12 cellular contexts compared by ENCODE assay signal in the genomic region with DNA sequence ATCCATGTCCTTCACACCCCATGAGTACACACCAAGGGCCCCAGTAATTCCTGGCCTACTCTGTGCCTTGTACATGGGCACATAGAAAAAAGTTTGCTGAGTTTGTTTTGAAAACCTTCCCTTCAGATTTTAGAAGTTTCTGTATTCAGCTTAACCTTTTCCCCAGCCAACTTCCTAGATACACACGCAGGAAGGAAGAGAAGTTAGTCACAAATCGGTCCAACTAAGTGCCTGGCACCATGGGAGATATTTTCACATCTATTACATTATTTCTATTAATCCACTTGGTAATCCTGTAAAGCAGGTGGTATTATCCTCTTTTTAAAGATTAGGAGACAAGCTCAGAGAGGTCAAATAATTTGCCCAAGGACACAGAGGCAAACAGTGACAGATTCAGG. TPM values are rescaled to one million over a fixed set of nuclear protein-coding genes. Genes with fewer than 3 reads are reported as not detected.
A peak's percentile ranks its signal among the peaks of the same experiment; 100 is the strongest.
DNase-seq lines count a peak whose midpoint lies in the region; ATAC-seq and TF ChIP-seq lines count a peak whose summit lies in the region.
"Had no signal": no experiment of that assay in that cellular context is flagged by ENCODE, and none has a peak within 500 bp of the region (broad histone marks: within the 10 kb centered on the region; RNA-seq: fewer than 3 reads in every experiment).

No MANE protein-coding gene starts in this region.

- H3K36me3 ChIP-seq in CD4-positive, alpha-beta memory T cell (ENCODE audit: insufficient read depth, low read length) = no peaks in the 10 kb centered on the region
- H3K36me3 ChIP-seq in effector memory CD4-positive, alpha-beta T cell (ENCODE audit: control insufficient read depth, insufficient read depth, low read length) = no peaks in the 10 kb centered on the region

- H3K36me3 Mint-ChIP-seq in CD4-positive, alpha-beta memory T cell = peaks cover 0 to 11% of the 10 kb centered on the region in 2 donors
- no peaks in the 10 kb centered on the region for H3K36me3 Mint-ChIP-seq in activated CD8-positive, alpha-beta T cell treated with anti-CD3 and anti-CD28 coated beads for 36 hours (ENCODE audit: low read depth)
- H3K36me3 Mint-ChIP-seq in immature natural killer cell (peaks cover 0 to 6% (median 2%) of the 10 kb centered on the region in 3 donors), progenitor cell of endocrine pancreas (ENCODE audit: insufficient read depth) (peaks cover 6% of the 10 kb centered on the region)

- peak overlapping the region in 3 of 8 donors; percentile 3 to 13 (median 7) for H3K4me3 Mint-ChIP-seq in CD4-positive, alpha-beta memory T cell
- H3K4me3 Mint-ChIP-seq in activated CD8-positive, alpha-beta T cell treated with anti-CD3 and anti-CD28 coated beads for 36 hours = no peak overlapping the region
- H3K4me3 Mint-ChIP-seq in immature natural killer cell (no peak overlapping the region), progenitor cell of endocrine pancreas (ENCODE audit: low read depth) (no peak overlapping the region)

- TF ChIP-seq CTCF in activated CD8-positive, alpha-beta T cell treated with anti-CD3 and anti-CD28 coated beads for 36 hours (IDR thresholded peaks at IDR 0.05) = no peak
- TF ChIP-seq CTCF in progenitor cell of endocrine pancreas (IDR thresholded peaks at IDR 0.05; ENCODE audit: unreplicated experiment) = no peak

- H3K27me3 Mint-ChIP-seq in CD4-positive, alpha-beta memory T cell = no peaks in the 10 kb centered on the region
- no peaks in the 10 kb centered on the region for H3K27me3 Mint-ChIP-seq in activated CD8-positive, alpha-beta T cell treated with anti-CD3 and anti-CD28 coated beads for 36 hours
- H3K27me3 Mint-ChIP-seq in immature natural killer cell (ENCODE audit: low read depth in 3 of 3) (peaks cover 0 to 1% (median 0%) of the 10 kb centered on the region in 3 donors), progenitor cell of endocrine pancreas (no peaks in the 10 kb centered on the region)

- peak overlapping the region; percentile 4 for H3K27ac ChIP-seq in CD4-positive, alpha-beta memory T cell (ENCODE audit: low read depth, low read length)
- H3K27ac ChIP-seq in effector memory CD4-positive, alpha-beta T cell (ENCODE audit: insufficient read depth, low read length, poor library complexity, severe bottlenecking) = no peak overlapping the region

- no peaks in the 10 kb centered on the region for H3K27me3 ChIP-seq in CD4-positive, alpha-beta memory T cell (ENCODE audit: insufficient read depth, low read length)
- no peaks in the 10 kb centered on the region for H3K27me3 ChIP-seq in effector memory CD4-positive, alpha-beta T cell (replicated peaks; ENCODE audit: control insufficient read depth, insufficient read depth, low read length, poor library complexity, severe bottlenecking)

- H3K4me1 Mint-ChIP-seq in CD4-positive, alpha-beta memory T cell = peaks cover 38 to 72% (median 50%) of the 10 kb centered on the region in 4 donors
- H3K4me1 Mint-ChIP-seq in activated CD8-positive, alpha-beta T cell treated with anti-CD3 and anti-CD28 coated beads for 36 hours (ENCODE audit: low read depth) = peaks cover 36% of the 10 kb centered on the region
- H3K4me1 Mint-ChIP-seq in immature natural killer cell (peaks cover 11 to 17% of the 10 kb centered on the region in 2 donors), progenitor cell of endocrine pancreas (ENCODE audit: low read depth) (peaks cover 59% of the 10 kb centered on the region)

- no peaks in the 10 kb centered on the region for H3K9me3 Mint-ChIP-seq in CD4-positive, alpha-beta memory T cell
- no peaks in the 10 kb centered on the region for H3K9me3 Mint-ChIP-seq in activated CD8-positive, alpha-beta T cell treated with anti-CD3 and anti-CD28 coated beads for 36 hours
- H3K9me3 Mint-ChIP-seq in immature natural killer cell (no peaks in the 10 kb centered on the region), progenitor cell of endocrine pancreas (ENCODE audit: low read depth) (no peaks in the 10 kb centered on the region)

- no peaks in the 10 kb centered on the region for H3K9me3 ChIP-seq in CD4-positive, alpha-beta memory T cell (ENCODE audit: control insufficient read depth in 1 of 2, low read length in 2 of 2)
- H3K9me3 ChIP-seq in effector memory CD4-positive, alpha-beta T cell (ENCODE audit: control insufficient read depth, low read length) = no peaks in the 10 kb centered on the region

- H3K27ac Mint-ChIP-seq in CD4-positive, alpha-beta memory T cell = peak overlapping the region; percentile 6 to 82 (median 64)
- peak overlapping the region; percentile 16 for H3K27ac Mint-ChIP-seq in activated CD8-positive, alpha-beta T cell treated with anti-CD3 and anti-CD28 coated beads for 36 hours
- peak overlapping the region in 5 of 6 donors; percentile 22 to 40 (median 31) for H3K27ac Mint-ChIP-seq in immature natural killer cell
- H3K27ac Mint-ChIP-seq in progenitor cell of endocrine pancreas = peak overlapping the region; percentile 92

- DNase-seq in CD4-positive, alpha-beta memory T cell = no peak
- no peak for DNase-seq in activated CD8-positive, alpha-beta T cell treated with anti-CD3 and anti-CD28 coated beads for 36 hours
- no peak for DNase-seq in immature natural killer cell
- DNase-seq in progenitor cell of endocrine pancreas (ENCODE audit: low spot score, unreplicated experiment) = no peak
- DNase-seq in AG08396 (ENCODE audit: low spot score) = no peak
- no peak for DNase-seq in effector memory CD4-positive, alpha-beta T cell
- DNase-seq: activated CD4-positive, CD25-positive, alpha-beta regulatory T cell treated with anti-CD3 and anti-CD28 coated beads, Interleukin-2, amount 50 U/mL, for 72 hours; caudate nucleus; NCI-H1436 had no signal

- H3K4me1 ChIP-seq in CD4-positive, alpha-beta memory T cell (ENCODE audit: insufficient read depth, low read length) = peaks cover 47% of the 10 kb centered on the region
- H3K4me1 ChIP-seq in effector memory CD4-positive, alpha-beta T cell (ENCODE audit: control insufficient read depth, insufficient read depth, low read length, poor library complexity, severe bottlenecking) = peaks cover 14% of the 10 kb centered on the region

- CTCF ChIA-PET in CD4-positive, alpha-beta memory T cell (lab: Charles Lee; ENCODE audit: partially characterized antibody) = interaction anchor here (0.6 to 4.3 kb wide), 9 partner anchors 11 to 96 kb away, joined by 3 to 32 read pairs (median 4); a partner anchor contains a TSS
- CTCF ChIA-PET in activated CD8-positive, alpha-beta T cell treated with anti-CD3 and anti-CD28 coated beads for 36 hours (lab: Charles Lee) = interaction anchor here (1.0 to 2.1 kb wide), 6 partner anchors 9 to 127 kb away, joined by 3 to 6 read pairs (median 4); a partner anchor contains a TSS

- POLR2A ChIA-PET in CD4-positive, alpha-beta memory T cell (lab: Charles Lee; ENCODE audit: partially characterized antibody) = interaction anchor here (1.0 to 1.8 kb wide), 4 partner anchors 10 to 74 kb away, joined by 3 to 9 read pairs (median 4); a partner anchor contains a TSS
- POLR2A ChIA-PET in activated CD8-positive, alpha-beta T cell treated with anti-CD3 and anti-CD28 coated beads for 36 hours (lab: Charles Lee) = interaction anchor here (1.4 kb wide), 1 partner anchor 15 kb away, joined by 3 read pairs; no protein-coding TSS in a partner anchor

- ATAC-seq in activated CD8-positive, alpha-beta T cell treated with anti-CD3 and anti-CD28 coated beads for 36 hours = no peak
- ATAC-seq in GM19467 (IDR thresholded peaks at IDR 0.05; ENCODE audit: unreplicated experiment) = no peak
- ATAC-seq in GM21529 (IDR thresholded peaks at IDR 0.05; ENCODE audit: unreplicated experiment) = no peak
- ATAC-seq: HCT116 had no signal

- H3K4me3 ChIP-seq in CD4-positive, alpha-beta memory T cell (ENCODE audit: low read length in 2 of 2) = no peak overlapping the region
- no peak overlapping the region for H3K4me3 ChIP-seq in effector memory CD4-positive, alpha-beta T cell (ENCODE audit: insufficient read depth, low read depth, low read length, poor library complexity, severe bottlenecking)

- intact Hi-C loops in CD4-positive, alpha-beta memory T cell (cut with micrococcal nuclease) = no loop called here
- intact Hi-C loops in activated CD8-positive, alpha-beta T cell treated with anti-CD3 and anti-CD28 coated beads for 36 hours (cut with micrococcal nuclease) = no loop called here

RNA-seq across cellular contexts. Expression of a gene that starts 5.8 kb away (rescaled TPM):
- 10 to 100 TPM; 32.2 to 33.2 TPM for total RNA-seq in CD4-positive, alpha-beta memory T cell
- polyA plus RNA-seq in CD4-positive, alpha-beta memory T cell = 10 to 100 TPM; 12.3 to 26.8 TPM
- 10 to 100 TPM; 23.2 to 25.5 TPM for total RNA-seq in activated CD8-positive, alpha-beta T cell treated with anti-CD3 and anti-CD28 coated beads for 36 hours
- 10 to 100 TPM in 1 of 3 donors, 1 to 10 TPM in 2; 4.0 to 12.9 (median 6.2) TPM for polyA plus RNA-seq in immature natural killer cell
- total RNA-seq in progenitor cell of endocrine pancreas = 41.9 and 44.7 TPM in 2 replicates

RNA-seq across cellular contexts. Expression of a gene that starts 57.9 kb away (rescaled TPM):
- total RNA-seq in CD4-positive, alpha-beta memory T cell = 10 to 100 TPM; 31.5 to 31.7 TPM
- 10 to 100 TPM; 24.1 to 27.1 TPM for polyA plus RNA-seq in CD4-positive, alpha-beta memory T cell
- total RNA-seq in activated CD8-positive, alpha-beta T cell treated with anti-CD3 and anti-CD28 coated beads for 36 hours = 10 to 100 TPM; 14.3 to 14.6 TPM
- polyA plus RNA-seq in immature natural killer cell = 10 to 100 TPM; 12.8 to 27.3 (median 20.1) TPM
- 27.3 and 27.4 TPM in 2 replicates for total RNA-seq in progenitor cell of endocrine pancreas

Comparison
In these comparisons a context has a peak if more than half of its experiments do, and no peak if none do; other contexts are left out.
1. H3K27ac Mint-ChIP-seq: peak in every context shown above with its lines; median percentile 92 in progenitor cell of endocrine pancreas; 64 in CD4-positive, alpha-beta memory T cell; 31 in immature natural killer cell; 16 in activated CD8-positive, alpha-beta T cell treated with anti-CD3 and anti-CD28 coated beads for 36 hours.